15 cellular contexts compared by ENCODE assay signal in genomic region chr1:244713329-244713728, GRCh38.
"Had no signal": no experiment of that assay in that cellular context is flagged by ENCODE, and none has a peak within 500 bp of the region (broad histone marks: within the 10 kb centered on the region; RNA-seq: fewer than 3 reads in every experiment).

No MANE protein-coding gene starts in this region.

- H3K36me3 ChIP-seq: left lung, thyroid gland had no signal

- H3K4me1 ChIP-seq: foreskin keratinocyte, left lung, right lobe of liver, thyroid gland had no signal

- H3K27ac ChIP-seq: foreskin keratinocyte, left lung, right lobe of liver, skin epidermis, thyroid gland had no signal

- DNase-seq: activated CD4-positive, alpha-beta T cell treated with anti-CD3 and anti-CD28 coated beads for 4 hours; activated naive CD8-positive, alpha-beta T cell treated with anti-CD3 and anti-CD28 coated beads for 36 hours; central memory CD4-positive, alpha-beta T cell; effector memory CD4-positive, alpha-beta T cell; foreskin keratinocyte; kidney glomerular epithelial cell; left lung; naive B cell; posterior cingulate gyrus; right lobe of liver; substantia nigra; thyroid gland had no signal

- H3K4me3 ChIP-seq: left lung, lung, right lobe of liver, skin epidermis, thyroid gland had no signal

- H3K27me3 ChIP-seq: foreskin keratinocyte, left lung, right lobe of liver, thyroid gland had no signal

- H3K9me3 ChIP-seq: left lung, right lobe of liver, thyroid gland had no signal

- ATAC-seq: foreskin keratinocyte, left lung, right lobe of liver, WTC11 had no signal
